Comparison of ENCODE assay signal across 10 cellular contexts in the genomic region with DNA sequence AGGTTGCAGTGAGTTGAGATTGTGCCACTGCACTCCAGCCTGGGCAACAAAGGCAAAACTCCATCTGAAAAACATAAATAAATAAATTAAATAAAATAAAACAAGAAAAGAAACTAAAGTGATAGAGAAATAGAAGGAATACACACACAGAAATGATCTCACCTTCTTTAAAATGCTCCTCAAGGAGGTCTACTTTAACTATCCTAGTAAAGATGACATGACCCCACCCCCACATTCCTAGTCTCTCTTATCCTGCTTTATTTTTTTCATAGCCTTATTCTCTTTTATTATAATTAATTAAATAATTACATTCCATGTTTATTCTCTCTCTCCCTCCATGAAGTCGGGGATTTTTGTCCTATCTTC. TPM values are rescaled to one million over a fixed set of nuclear protein-coding genes. Genes with fewer than 3 reads are reported as not detected.
"Had no signal": no experiment of that assay in that cellular context is flagged by ENCODE, and none has a peak within 500 bp of the region (broad histone marks: within the 10 kb centered on the region; RNA-seq: fewer than 3 reads in every experiment).

No MANE protein-coding gene starts in this region.

- H3K4me2 ChIP-seq: KMS-11 had no signal

- ATAC-seq: HepG2 had no signal

- DNase-seq: IMR-90, KBM-7, KG1 had no signal

- FAIRE-seq: HepG2, HTR-8/SVneo had no signal

- H3K27ac ChIP-seq: HL-60, KMS-11 had no signal

- H3K9ac ChIP-seq: KMS-11 had no signal

RNA-seq across cellular contexts. Expression of gene CR1L, which starts 18.0 kb away (rescaled TPM):
- total RNA-seq: HepG2, HT-29, HT1080, IMR-90 had no signal
- polyA plus RNA-seq: HepG2, IgD-negative memory B cell, IMR-90 had no signal
